ENCODE assay signal across 34 cellular contexts in genomic region chr7:102990642-102991041, GRCh38.
DNase-seq lines count a peak whose midpoint lies in the region; ATAC-seq, FAIRE-seq and TF ChIP-seq lines count a peak whose summit lies in the region.
"Had no signal": no experiment of that assay in that cellular context is flagged by ENCODE, and none has a peak within 500 bp of the region (broad histone marks: within the 10 kb centered on the region; RNA-seq: fewer than 3 reads in every experiment).

No MANE protein-coding gene starts in this region.

- H3K36me3 ChIP-seq in PC-9 (ENCODE audit: low read depth) (no peaks in the 10 kb centered on the region), stomach (no peaks in the 10 kb centered on the region), MG63 (no peaks in the 10 kb centered on the region)
- H3K36me3 ChIP-seq: cardiac muscle cell, esophagus muscularis mucosa had no signal

- H3K27ac Mint-ChIP-seq in activated CD8-positive, alpha-beta T cell treated with anti-CD3 and anti-CD28 coated beads, Interleukin-2, amount 10 ng/mL, durations not matched to agents 7 days and 5 days, result no peak overlapping the region
- H3K27ac Mint-ChIP-seq: activated CD4-positive, alpha-beta T cell treated with anti-CD3 and anti-CD28 coated beads for 36 hours; activated CD8-positive, alpha-beta T cell treated with anti-CD3 and anti-CD28 coated beads for 36 hours; activated T-helper 17 cell treated with anti-CD3 and anti-CD28 coated beads, Interleukin-2, amount 50 U/mL, for 72 hours; CD4-positive, alpha-beta memory T cell; dendritic cell treated with granulocyte-macrophage colony-stimulating factor and Interleukin-4, amounts not matched to agents 40 ng/mL and 50 ng/mL, for 4 days; endodermal cell; mesothelial cell of epicardium; naive B cell had no signal

- H2AFZ ChIP-seq in PC-9, result no peak overlapping the region

- no peaks in the 10 kb centered on the region for H3K27me3 Mint-ChIP-seq in activated CD8-positive, alpha-beta T cell treated with anti-CD3 and anti-CD28 coated beads, Interleukin-2, amount 10 ng/mL, durations not matched to agents 7 days and 5 days (ENCODE audit: low read depth)
- H3K27me3 Mint-ChIP-seq: activated CD4-positive, alpha-beta T cell treated with anti-CD3 and anti-CD28 coated beads for 36 hours; activated CD8-positive, alpha-beta T cell treated with anti-CD3 and anti-CD28 coated beads for 36 hours; CD4-positive, alpha-beta memory T cell; dendritic cell treated with granulocyte-macrophage colony-stimulating factor and Interleukin-4, amounts not matched to agents 40 ng/mL and 50 ng/mL, for 4 days; naive B cell had no signal

- DNase-seq in A549 (ENCODE audit: low read depth in 1 of 2, low spot score in 1 of 2) (no peak), PC-9 (no peak), stomach (no peak), NCI-H1694 treated with DMSO at 0.1 percent for 48 hours (lab: John Stamatoyannopoulos, UW) (no peak), MG63 (no peak)
- DNase-seq in activated CD8-positive, alpha-beta T cell treated with anti-CD3 and anti-CD28 coated beads, Interleukin-2, amount 10 ng/mL, durations not matched to agents 7 days and 5 days, result no peak
- DNase-seq: activated CD4-positive, alpha-beta T cell treated with anti-CD3 and anti-CD28 coated beads for 36 hours; activated CD8-positive, alpha-beta T cell treated with anti-CD3 and anti-CD28 coated beads for 36 hours; activated naive CD4-positive, alpha-beta T cell treated with anti-CD3 and anti-CD28 coated beads, Interleukin-2, amount 50 U/mL, for 16 hours; amniotic stem cell; CD4-positive, alpha-beta memory T cell; DMS 273 treated with DMSO at 0.1 percent for 48 hours; endodermal cell; H7; MM.1S; naive B cell; NCI-H2081; NCI-H2227 treated with DMSO at 0.1 percent for 48 hours; NCI-H526 treated with DMSO at 0.1 percent for 48 hours; NK-92 treated with Interleukin-12 subunit alpha and Interleukin-12 subunit beta, amount 100 ng/mL, for 24 hours; psoas muscle; SHP77 treated with DMSO at 0.1 percent for 48 hours; T1000; trophoblast cell had no signal

- TF ChIP-seq CTCF in A549 (IDR thresholded peaks at IDR 0.05), result no peak
- TF ChIP-seq CTCF in PC-9 (conservative IDR thresholded peaks at IDR 0.05), result no peak
- no peak for TF ChIP-seq CTCF in stomach (IDR thresholded peaks at IDR 0.05)

- no peak overlapping the region for H3K4me3 Mint-ChIP-seq in activated CD8-positive, alpha-beta T cell treated with anti-CD3 and anti-CD28 coated beads, Interleukin-2, amount 10 ng/mL, durations not matched to agents 7 days and 5 days
- H3K4me3 Mint-ChIP-seq: activated CD4-positive, alpha-beta T cell treated with anti-CD3 and anti-CD28 coated beads for 36 hours; activated CD8-positive, alpha-beta T cell treated with anti-CD3 and anti-CD28 coated beads for 36 hours; activated T-helper 17 cell treated with anti-CD3 and anti-CD28 coated beads, Interleukin-2, amount 50 U/mL, for 72 hours; CD4-positive, alpha-beta memory T cell; dendritic cell treated with granulocyte-macrophage colony-stimulating factor and Interleukin-4, amounts not matched to agents 40 ng/mL and 50 ng/mL, for 4 days; endodermal cell; mesothelial cell of epicardium; naive B cell had no signal

- FAIRE-seq in A549 (lab: Jason Lieb, UNC), result no peak
- FAIRE-seq: GM12892 had no signal

- TF ChIP-seq EP300 in A549 (IDR thresholded peaks at IDR 0.05) (no peak), stomach (IDR thresholded peaks at IDR 0.05) (no peak)

- TF ChIP-seq POLR2A in A549 (IDR thresholded peaks at IDR 0.05; ENCODE audit: low read length) (no peak), stomach (IDR thresholded peaks at IDR 0.05) (no peak)

- TF ChIP-seq RAD21 in A549 (conservative IDR thresholded peaks at IDR 0.05 in 1 of 2, IDR thresholded peaks at IDR 0.05 in 1 of 2), result no peak

- ATAC-seq in A549 (no peak), GM18873 (IDR thresholded peaks at IDR 0.05; ENCODE audit: low FRiP score, unreplicated experiment) (no peak)
- no peak for ATAC-seq in activated CD8-positive, alpha-beta T cell treated with anti-CD3 and anti-CD28 coated beads, Interleukin-2, amount 10 ng/mL, durations not matched to agents 7 days and 5 days
- ATAC-seq: activated CD4-positive, alpha-beta T cell treated with anti-CD3 and anti-CD28 coated beads for 36 hours; activated CD8-positive, alpha-beta T cell treated with anti-CD3 and anti-CD28 coated beads for 36 hours; psoas muscle; sciatic nerve had no signal

- intact Hi-C loops in PC-9 (cut with micrococcal nuclease; ENCODE audit: unreplicated experiment), result loop anchor here (2.0 to 5.0 kb wide), 2 partner anchors 47 to 116 kb away; no protein-coding TSS in a partner anchor
- intact Hi-C loops in stomach (cut with DNase I; ENCODE audit: low total_unique reads), result no loop called here

- no peaks in the 10 kb centered on the region for H3K9me3 Mint-ChIP-seq in activated CD8-positive, alpha-beta T cell treated with anti-CD3 and anti-CD28 coated beads, Interleukin-2, amount 10 ng/mL, durations not matched to agents 7 days and 5 days (ENCODE audit: insufficient read depth)
- H3K9me3 Mint-ChIP-seq: activated CD8-positive, alpha-beta T cell treated with anti-CD3 and anti-CD28 coated beads for 36 hours; activated T-helper 17 cell treated with anti-CD3 and anti-CD28 coated beads, Interleukin-2, amount 50 U/mL, for 72 hours; CD4-positive, alpha-beta memory T cell; dendritic cell treated with granulocyte-macrophage colony-stimulating factor and Interleukin-4, amounts not matched to agents 40 ng/mL and 50 ng/mL, for 4 days; endodermal cell; mesothelial cell of epicardium; naive B cell had no signal

- H3K4me2 ChIP-seq in A549, result no peak overlapping the region; the same call in 2 of the 3 replicates
- no peak overlapping the region; the same call in 1 of the 2 replicates for H3K4me2 ChIP-seq in PC-9
- H3K4me2 ChIP-seq: KMS-11 had no signal

- no peaks in the 10 kb centered on the region for H3K9me2 ChIP-seq in PC-9 (ENCODE audit: insufficient read depth)

- H4K20me1 ChIP-seq in PC-9 (ENCODE audit: insufficient read depth), result no peaks in the 10 kb centered on the region

- H3K4me1 Mint-ChIP-seq in activated CD8-positive, alpha-beta T cell treated with anti-CD3 and anti-CD28 coated beads, Interleukin-2, amount 10 ng/mL, durations not matched to agents 7 days and 5 days (ENCODE audit: low read depth), result no peaks in the 10 kb centered on the region
- H3K4me1 Mint-ChIP-seq: activated CD4-positive, alpha-beta T cell treated with anti-CD3 and anti-CD28 coated beads for 36 hours; activated T-helper 17 cell treated with anti-CD3 and anti-CD28 coated beads, Interleukin-2, amount 50 U/mL, for 72 hours; CD4-positive, alpha-beta memory T cell; endodermal cell had no signal

- 0 out of 3 replicates have a peak, but pooled peaks cover 3% of the 10 kb centered on the region for H3K9me3 ChIP-seq in A549
- 0 out of 2 replicates have a peak, but pooled peaks cover 8% of the 10 kb centered on the region for H3K9me3 ChIP-seq in PC-9 (ENCODE audit: insufficient read depth, low read depth)
- no peaks in the 10 kb centered on the region for H3K9me3 ChIP-seq in stomach
- H3K9me3 ChIP-seq in MG63, result 0 out of 2 replicates have a peak, but pooled peaks cover 2% of the 10 kb centered on the region
- H3K9me3 ChIP-seq: esophagus muscularis mucosa, psoas muscle had no signal

- H3K79me2 ChIP-seq in PC-9 (ENCODE audit: low read depth), result no peaks in the 10 kb centered on the region

- CTCF ChIA-PET in A549 (lab: Yijun Ruan, JAX), result no interaction called here
- CTCF ChIA-PET in PC-9 (lab: Charles Lee), result no interaction called here
- CTCF ChIA-PET in activated CD8-positive, alpha-beta T cell treated with anti-CD3 and anti-CD28 coated beads, Interleukin-2, amount 10 ng/mL, durations not matched to agents 7 days and 5 days (lab: Charles Lee), result no interaction called here

- H3K27ac ChIP-seq in A549 (peak overlapping the region; percentile 78 to 88), PC-9 (peak overlapping the region; percentile 79), cingulate gyrus (ENCODE audit: low read depth, low read length) (peak overlapping the region; percentile 15), stomach (peak overlapping the region in 4 of 5 donors; percentile 52 to 84 (median 78))
- H3K27ac ChIP-seq: cardiac muscle cell, esophagus muscularis mucosa, KMS-11, psoas muscle had no signal

- BruUV-seq in PC-9 (replicated peaks; lab: Mats Ljungman, UMichigan), result no TSS peak

- H3K27me3 ChIP-seq in PC-9 (ENCODE audit: insufficient read depth, low read depth) (no peaks in the 10 kb centered on the region), stomach (no peaks in the 10 kb centered on the region), MG63 (no peaks in the 10 kb centered on the region)
- H3K27me3 ChIP-seq: cardiac muscle cell, esophagus muscularis mucosa had no signal

- H3F3A ChIP-seq in PC-9 (ENCODE audit: insufficient read depth, low read depth), result peaks cover 29% of the 10 kb centered on the region

- WGBS in A549 (ENCODE audit: missing lambda C conversion rate), result 72% methylated on average over 2 of the region's 2 CpGs
- 87 to 93% (median 89%) methylated on average over 2 of the region's 2 CpGs for WGBS in stomach, 5 donors

- peaks cover 37% of the 10 kb centered on the region for H3K4me1 ChIP-seq in A549
- H3K4me1 ChIP-seq in PC-9 (replicated peaks; ENCODE audit: insufficient read depth), result peaks cover 35% of the 10 kb centered on the region
- peaks cover 15 to 41% (median 24%) of the 10 kb centered on the region in 4 donors for H3K4me1 ChIP-seq in stomach

- POLR2A ChIA-PET in A549 (lab: Yijun Ruan, JAX), result no interaction called here
- POLR2A ChIA-PET in PC-9 (lab: Charles Lee; ENCODE audit: unreplicated experiment), result interaction anchor here (0.6 kb wide), 1 partner anchor 79 kb away, joined by 3 read pairs; no protein-coding TSS in a partner anchor
- POLR2A ChIA-PET in activated CD8-positive, alpha-beta T cell treated with anti-CD3 and anti-CD28 coated beads, Interleukin-2, amount 10 ng/mL, durations not matched to agents 7 days and 5 days (lab: Charles Lee), result no interaction called here

- H3K36me3 Mint-ChIP-seq in activated CD8-positive, alpha-beta T cell treated with anti-CD3 and anti-CD28 coated beads, Interleukin-2, amount 10 ng/mL, durations not matched to agents 7 days and 5 days (ENCODE audit: low read depth), result no peaks in the 10 kb centered on the region
- H3K36me3 Mint-ChIP-seq: CD4-positive, alpha-beta memory T cell; mesothelial cell of epicardium; naive B cell had no signal

- H3K4me3 ChIP-seq in A549, result no peak overlapping the region
- H3K4me3 ChIP-seq in PC-9, result no peak overlapping the region
- no peak overlapping the region for H3K4me3 ChIP-seq in stomach
- H3K4me3 ChIP-seq in MG63, result no peak overlapping the region
- H3K4me3 ChIP-seq: cardiac muscle cell, esophagus muscularis mucosa, psoas muscle had no signal

TF ChIP-seq in A549, 52 proteins besides CTCF, POLR2A, EP300 and RAD21 (continues in another document):
- TF ChIP-seq, protein P1, sequence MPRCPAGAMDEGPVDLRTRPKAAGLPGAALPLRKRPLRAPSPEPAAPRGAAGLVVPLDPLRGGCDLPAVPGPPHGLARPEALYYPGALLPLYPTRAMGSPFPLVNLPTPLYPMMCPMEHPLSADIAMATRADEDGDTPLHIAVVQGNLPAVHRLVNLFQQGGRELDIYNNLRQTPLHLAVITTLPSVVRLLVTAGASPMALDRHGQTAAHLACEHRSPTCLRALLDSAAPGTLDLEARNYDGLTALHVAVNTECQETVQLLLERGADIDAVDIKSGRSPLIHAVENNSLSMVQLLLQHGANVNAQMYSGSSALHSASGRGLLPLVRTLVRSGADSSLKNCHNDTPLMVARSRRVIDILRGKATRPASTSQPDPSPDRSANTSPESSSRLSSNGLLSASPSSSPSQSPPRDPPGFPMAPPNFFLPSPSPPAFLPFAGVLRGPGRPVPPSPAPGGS (IDR thresholded peaks at IDR 0.05), result no peak

Comparison
In these comparisons a context has a peak if more than half of its experiments do, and no peak if none do; other contexts are left out.
1. H3K27ac ChIP-seq: peak in every context shown above with its lines; median percentile 83 in A549; 79 in PC-9; 78 in stomach; 15 in cingulate gyrus.